Comparison of ENCODE assay signal across 1 cellular context in genomic region chr2:232838406-232838874, GRCh38.
TF ChIP-seq lines count a peak whose summit lies in the region.

No MANE protein-coding gene starts in this region.

TF ChIP-seq in WTC11, 78 proteins besides CTCF, POLR2A, EP300 and RAD21 (continued from another document):
- TF ChIP-seq ZNF512 (CRISPR knock-in tag; IDR thresholded peaks at IDR 0.05; ENCODE audit: borderline replicate concordance) (no peak), NR1H2 (CRISPR knock-in tag; IDR thresholded peaks at IDR 0.05) (no peak), RELA (CRISPR knock-in tag; IDR thresholded peaks at IDR 0.05; ENCODE audit: borderline replicate concordance) (no peak)
